In genomic region chr13:77026255-77026782, GRCh38 we compare ENCODE assay signal across 1 cellular context.
TF ChIP-seq lines count a peak whose summit lies in the region.

No MANE protein-coding gene starts in this region.

TF ChIP-seq in GM12878, 131 proteins besides CTCF, POLR2A, EP300 and RAD21 (continued from another document):
- TF ChIP-seq CEBPB (IDR thresholded peaks at IDR 0.05; ENCODE audit: borderline replicate concordance in 1 of 2, low read depth in 2 of 2, low read length in 2 of 2) (no peak), POLR2AphosphoS5 (IDR thresholded peaks at IDR 0.05; ENCODE audit: low read length) (peak; percentile 45; the same call in 1 of the 2 replicates), BHLHE40 (IDR thresholded peaks at IDR 0.05; ENCODE audit: borderline replicate concordance in 1 of 2, low read depth in 2 of 2, low read length in 1 of 2) (peak; percentile 36 to 74; a peak in 2 of 4 replicates), SIN3A (IDR thresholded peaks at IDR 0.05; ENCODE audit: low read depth, low read length) (peak; percentile 83), GATAD2B (conservative IDR thresholded peaks at IDR 0.05; ENCODE audit: low read depth) (no peak), RB1 (IDR thresholded peaks at IDR 0.05; ENCODE audit: borderline replicate concordance) (peak; percentile 61; the same call in 1 of the 2 replicates), ETV6 (conservative IDR thresholded peaks at IDR 0.05 in 1 of 2, IDR thresholded peaks at IDR 0.05 in 1 of 2; ENCODE audit: borderline replicate concordance in 1 of 2, low read depth in 1 of 2) (no peak), USF1 (IDR thresholded peaks at IDR 0.05; ENCODE audit: borderline replicate concordance, extremely low read length, insufficient read depth, low read depth, low read length) (no peak), NKRF (conservative IDR thresholded peaks at IDR 0.05) (peak; percentile 92), IKZF1 (conservative IDR thresholded peaks at IDR 0.05) (peak; percentile 50; the same call in 1 of the 2 replicates), HDGF (IDR thresholded peaks at IDR 0.05) (peak; percentile 61; the same call in 1 of the 2 replicates), RELB (IDR thresholded peaks at IDR 0.05; ENCODE audit: low read depth) (0 out of 2 replicates have a peak, but pooled peaks have one; percentile 35), FOXK2 (IDR thresholded peaks at IDR 0.05) (no peak), YY1 (IDR thresholded peaks at IDR 0.05; ENCODE audit: low read depth, low read length) (peak; percentile 46; the same call in 1 of the 2 replicates), WRNIP1 (IDR thresholded peaks at IDR 0.05; ENCODE audit: borderline replicate concordance, low read depth, low read length) (0 out of 2 replicates have a peak, but pooled peaks have one; percentile 59), CREB1 (IDR thresholded peaks at IDR 0.05; ENCODE audit: low read depth) (peak; percentile 53; the same call in 1 of the 2 replicates), ZNF384 (IDR thresholded peaks at IDR 0.05; ENCODE audit: borderline replicate concordance, low read depth, low read length) (peak; percentile 33; the same call in 1 of the 2 replicates), MXI1 (IDR thresholded peaks at IDR 0.05; ENCODE audit: low read depth, low read length) (peak; percentile 80), NBN (IDR thresholded peaks at IDR 0.05) (0 out of 2 replicates have a peak, but pooled peaks have one; percentile 12)
